1 cellular context compared by ENCODE assay signal in the genomic region with DNA sequence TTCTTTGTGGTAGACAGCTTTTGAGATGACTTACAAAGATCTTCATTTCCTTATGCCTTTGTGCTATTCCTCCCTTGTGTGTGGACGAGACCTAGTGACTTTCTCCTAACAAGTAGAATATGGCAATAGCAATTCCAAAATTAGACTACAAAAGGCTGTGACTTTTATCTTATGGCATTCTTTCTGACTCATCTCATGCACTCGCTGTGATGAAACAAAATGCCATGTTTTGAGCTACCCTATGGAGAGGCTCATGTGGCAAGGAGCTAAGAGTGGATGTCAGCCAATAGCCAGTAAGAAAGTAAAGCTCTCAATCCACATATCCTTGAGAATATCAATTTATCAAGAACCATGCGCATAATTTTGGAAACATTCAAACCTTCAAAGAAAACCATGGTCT.
TF ChIP-seq lines count a peak whose summit lies in the region.

No MANE protein-coding gene starts in this region.

TF ChIP-seq in SK-N-SH treated with all-trans-retinoic acid at 6 μM for 48 hours, 23 proteins besides CTCF, POLR2A, EP300 and RAD21 (continued from another document):
- TF ChIP-seq POU6F1 (CRISPR knock-in tag; IDR thresholded peaks at IDR 0.05; ENCODE audit: borderline replicate concordance, low read depth), result no peak
- TF ChIP-seq ESRRG (CRISPR knock-in tag; IDR thresholded peaks at IDR 0.05), result no peak
- no peak for TF ChIP-seq RARB (CRISPR knock-in tag; IDR thresholded peaks at IDR 0.05)
- TF ChIP-seq ZC3H10 (CRISPR knock-in tag; IDR thresholded peaks at IDR 0.05), result no peak
- no peak for TF ChIP-seq TCF4 (CRISPR knock-in tag; IDR thresholded peaks at IDR 0.05; ENCODE audit: borderline replicate concordance)
- TF ChIP-seq, protein P1, sequence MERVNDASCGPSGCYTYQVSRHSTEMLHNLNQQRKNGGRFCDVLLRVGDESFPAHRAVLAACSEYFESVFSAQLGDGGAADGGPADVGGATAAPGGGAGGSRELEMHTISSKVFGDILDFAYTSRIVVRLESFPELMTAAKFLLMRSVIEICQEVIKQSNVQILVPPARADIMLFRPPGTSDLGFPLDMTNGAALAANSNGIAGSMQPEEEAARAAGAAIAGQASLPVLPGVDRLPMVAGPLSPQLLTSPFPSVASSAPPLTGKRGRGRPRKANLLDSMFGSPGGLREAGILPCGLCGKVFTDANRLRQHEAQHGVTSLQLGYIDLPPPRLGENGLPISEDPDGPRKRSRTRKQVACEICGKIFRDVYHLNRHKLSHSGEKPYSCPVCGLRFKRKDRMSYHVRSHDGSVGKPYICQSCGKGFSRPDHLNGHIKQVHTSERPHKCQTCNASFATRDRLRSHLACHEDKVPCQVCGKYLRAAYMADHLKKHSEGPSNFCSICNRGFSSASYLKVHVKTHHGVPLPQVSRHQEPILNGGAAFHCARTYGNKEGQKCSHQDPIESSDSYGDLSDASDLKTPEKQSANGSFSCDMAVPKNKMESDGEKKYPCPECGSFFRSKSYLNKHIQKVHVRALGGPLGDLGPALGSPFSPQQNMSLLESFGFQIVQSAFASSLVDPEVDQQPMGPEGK (CRISPR knock-in tag; IDR thresholded peaks at IDR 0.05; ENCODE audit: borderline replicate concordance), result no peak
- no peak for TF ChIP-seq CSRNP3 (CRISPR knock-in tag; IDR thresholded peaks at IDR 0.05)
